ENCODE assay signal across 8 cellular contexts in the genomic region with DNA sequence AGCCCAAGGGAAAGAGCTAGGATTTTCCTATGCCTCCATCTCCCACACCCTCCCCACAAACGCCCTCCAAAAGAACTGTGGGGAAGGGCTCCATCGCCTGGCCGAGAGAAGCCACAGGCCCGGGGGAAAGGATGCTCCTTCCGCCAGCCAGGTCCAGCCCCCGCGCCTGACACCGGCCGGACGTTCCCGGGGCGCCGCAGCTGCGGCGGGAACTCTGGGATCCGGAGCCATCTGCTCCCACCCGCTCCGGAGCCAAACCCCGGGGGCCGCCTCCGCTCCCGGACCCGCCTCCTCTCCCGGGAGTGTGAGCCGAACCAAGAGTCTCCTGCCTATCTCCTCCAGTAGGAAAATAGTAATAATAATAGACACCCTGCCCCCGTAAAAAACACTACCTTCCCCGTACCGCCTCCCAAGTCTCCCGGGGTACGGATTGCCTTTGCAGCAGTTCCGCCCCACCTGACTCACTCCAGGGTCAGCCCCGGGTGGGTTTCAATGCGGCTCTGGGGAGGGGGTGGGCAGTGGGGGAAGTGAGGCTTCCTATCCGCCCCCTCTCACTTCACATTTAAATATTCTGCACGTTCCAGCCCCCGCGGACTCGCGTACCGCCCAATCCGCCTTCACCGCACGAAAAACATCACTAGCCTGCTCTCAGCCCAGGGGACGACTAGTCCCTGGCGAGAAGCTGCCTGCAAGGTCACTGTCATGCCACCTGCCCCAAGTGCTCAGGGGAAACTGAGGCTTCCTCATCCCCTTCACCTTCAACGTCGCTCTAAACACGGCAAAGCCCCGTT. TPM values are rescaled to one million over a fixed set of nuclear protein-coding genes. Genes with fewer than 3 reads are reported as not detected.
DNase-seq lines count a peak whose midpoint lies in the region; ATAC-seq and TF ChIP-seq lines count a peak whose summit lies in the region.

No MANE protein-coding gene starts in this region.

- H3K4me1 Mint-ChIP-seq in activated naive CD8-positive, alpha-beta T cell (ENCODE audit: low read depth), result peaks cover 31% of the 10 kb centered on the region
- H3K4me1 Mint-ChIP-seq in activated naive CD8-positive, alpha-beta T cell treated with anti-CD3 and anti-CD28 coated beads for 36 hours, result peaks cover 27% of the 10 kb centered on the region
- peaks cover 31% of the 10 kb centered on the region for H3K4me1 Mint-ChIP-seq in activated naive CD8-positive, alpha-beta T cell treated with anti-CD3 and anti-CD28 coated beads, Interleukin-2, amount 10 ng/mL, durations not matched to agents 7 days and 5 days
- peaks cover 20% of the 10 kb centered on the region for H3K4me1 Mint-ChIP-seq in CD14-positive monocyte

- H3K36me3 ChIP-seq in thoracic aorta, result no peaks in the 10 kb centered on the region

- intact Hi-C loops in CD14-positive monocyte (cut with micrococcal nuclease), result no loop called here

- H3K27ac Mint-ChIP-seq in activated naive CD8-positive, alpha-beta T cell, result peak overlapping the region; percentile 34
- no peak overlapping the region for H3K27ac Mint-ChIP-seq in activated naive CD8-positive, alpha-beta T cell treated with anti-CD3 and anti-CD28 coated beads for 36 hours
- H3K27ac Mint-ChIP-seq in activated naive CD8-positive, alpha-beta T cell treated with anti-CD3 and anti-CD28 coated beads, Interleukin-2, amount 10 ng/mL, durations not matched to agents 7 days and 5 days, result peak overlapping the region; percentile 54
- H3K27ac Mint-ChIP-seq in CD14-positive monocyte, result peak overlapping the region in 2 of 7 donors; percentile 19 to 25

- no peak for ATAC-seq in activated naive CD8-positive, alpha-beta T cell treated with anti-CD3 and anti-CD28 coated beads, Interleukin-2, amount 10 ng/mL, durations not matched to agents 7 days and 5 days (ENCODE audit: low read depth)
- no peak for ATAC-seq in thoracic aorta (ENCODE audit: insufficient number of reproducible peaks, low FRiP score, low read depth)

- peaks cover 7% of the 10 kb centered on the region for H3K36me3 Mint-ChIP-seq in activated naive CD8-positive, alpha-beta T cell
- H3K36me3 Mint-ChIP-seq in activated naive CD8-positive, alpha-beta T cell treated with anti-CD3 and anti-CD28 coated beads for 36 hours, result peaks cover 7% of the 10 kb centered on the region
- H3K36me3 Mint-ChIP-seq in activated naive CD8-positive, alpha-beta T cell treated with anti-CD3 and anti-CD28 coated beads, Interleukin-2, amount 10 ng/mL, durations not matched to agents 7 days and 5 days, result peaks cover 38% of the 10 kb centered on the region
- peaks cover 45 to 51% of the 10 kb centered on the region in 2 donors for H3K36me3 Mint-ChIP-seq in CD14-positive monocyte

- no peak overlapping the region for H3K4me3 Mint-ChIP-seq in activated naive CD8-positive, alpha-beta T cell
- H3K4me3 Mint-ChIP-seq in activated naive CD8-positive, alpha-beta T cell treated with anti-CD3 and anti-CD28 coated beads for 36 hours, result no peak overlapping the region
- no peak overlapping the region for H3K4me3 Mint-ChIP-seq in activated naive CD8-positive, alpha-beta T cell treated with anti-CD3 and anti-CD28 coated beads, Interleukin-2, amount 10 ng/mL, durations not matched to agents 7 days and 5 days
- H3K4me3 Mint-ChIP-seq in CD14-positive monocyte, result no peak overlapping the region

- POLR2A ChIA-PET in activated naive CD8-positive, alpha-beta T cell treated with anti-CD3 and anti-CD28 coated beads, Interleukin-2, amount 10 ng/mL, durations not matched to agents 7 days and 5 days (lab: Charles Lee), result interaction anchor here (0.6 to 1.0 kb wide), 2 partner anchors 9 to 28 kb away, joined by 3 read pairs; no protein-coding TSS in a partner anchor

- no peaks in the 10 kb centered on the region for H3K27me3 Mint-ChIP-seq in activated naive CD8-positive, alpha-beta T cell
- no peaks in the 10 kb centered on the region for H3K27me3 Mint-ChIP-seq in activated naive CD8-positive, alpha-beta T cell treated with anti-CD3 and anti-CD28 coated beads for 36 hours
- no peaks in the 10 kb centered on the region for H3K27me3 Mint-ChIP-seq in activated naive CD8-positive, alpha-beta T cell treated with anti-CD3 and anti-CD28 coated beads, Interleukin-2, amount 10 ng/mL, durations not matched to agents 7 days and 5 days
- H3K27me3 Mint-ChIP-seq in CD14-positive monocyte (ENCODE audit: low read depth in 3 of 3), result no peaks in the 10 kb centered on the region

- H3K27ac ChIP-seq in thoracic aorta, result no peak overlapping the region

- no peaks in the 10 kb centered on the region for H3K9me3 Mint-ChIP-seq in activated naive CD8-positive, alpha-beta T cell (ENCODE audit: low read depth)
- H3K9me3 Mint-ChIP-seq in activated naive CD8-positive, alpha-beta T cell treated with anti-CD3 and anti-CD28 coated beads for 36 hours, result no peaks in the 10 kb centered on the region
- no peaks in the 10 kb centered on the region for H3K9me3 Mint-ChIP-seq in activated naive CD8-positive, alpha-beta T cell treated with anti-CD3 and anti-CD28 coated beads, Interleukin-2, amount 10 ng/mL, durations not matched to agents 7 days and 5 days
- H3K9me3 Mint-ChIP-seq in CD14-positive monocyte, result no peaks in the 10 kb centered on the region

- peak overlapping the region; percentile 53 for H3K4me3 ChIP-seq in iPS-18c (ENCODE audit: insufficient read depth, low read depth, low read length)
- peak overlapping the region; percentile 38 for H3K4me3 ChIP-seq in thoracic aorta

- H3K9me3 ChIP-seq in iPS-18c (ENCODE audit: control insufficient read depth, insufficient read depth, low read length), result no peaks in the 10 kb centered on the region
- H3K9me3 ChIP-seq in thoracic aorta, result no peaks in the 10 kb centered on the region

- TF ChIP-seq CTCF in thoracic aorta (IDR thresholded peaks at IDR 0.05) (no peak), CD14-positive monocyte (IDR thresholded peaks at IDR 0.05) (no peak)

- H3K4me1 ChIP-seq in thoracic aorta (ENCODE audit: control insufficient read depth in 1 of 2, low read depth in 2 of 2), result peaks cover 28 to 34% of the 10 kb centered on the region in 2 donors

- peaks cover 21% of the 10 kb centered on the region for H3K27me3 ChIP-seq in thoracic aorta (replicated peaks; ENCODE audit: insufficient read depth)

- no peak for DNase-seq in activated naive CD8-positive, alpha-beta T cell treated with anti-CD3 and anti-CD28 coated beads for 36 hours
- no peak for DNase-seq in activated naive CD8-positive, alpha-beta T cell treated with anti-CD3 and anti-CD28 coated beads, Interleukin-2, amount 10 ng/mL, durations not matched to agents 7 days and 5 days
- DNase-seq in thoracic aorta (ENCODE audit: low spot score), result no peak
- no peak for DNase-seq in central memory CD4-positive, alpha-beta T cell
- DNase-seq in CD14-positive monocyte (ENCODE audit: low spot score), result no peak
- DNase-seq in SKM-1 (lab: John Stamatoyannopoulos, UW; ENCODE audit: unreplicated experiment), result no peak

RNA-seq across cellular contexts. Expression of gene AGAP2, which starts 2.4 kb away (rescaled TPM):
- total RNA-seq in activated naive CD8-positive, alpha-beta T cell treated with anti-CD3 and anti-CD28 coated beads for 36 hours, result 10 to 100 TPM; 22.6 to 23.8 TPM
- 10 to 100 TPM; 68.3 to 71.6 TPM for total RNA-seq in activated naive CD8-positive, alpha-beta T cell treated with anti-CD3 and anti-CD28 coated beads, Interleukin-2, amount 10 ng/mL, durations not matched to agents 7 days and 5 days
- total RNA-seq in thoracic aorta, result 1 to 10 TPM; 1.2 to 3.5 TPM
- polyA plus RNA-seq in CD14-positive monocyte, result under 1 TPM; 0.20 to 0.65 TPM

RNA-seq across cellular contexts. Expression of gene TSPAN31, which starts 8.7 kb away (rescaled TPM):
- 1 to 10 TPM; 5.7 TPM for total RNA-seq in activated naive CD8-positive, alpha-beta T cell treated with anti-CD3 and anti-CD28 coated beads for 36 hours
- 10 to 100 TPM; 19.6 to 23.2 TPM for total RNA-seq in activated naive CD8-positive, alpha-beta T cell treated with anti-CD3 and anti-CD28 coated beads, Interleukin-2, amount 10 ng/mL, durations not matched to agents 7 days and 5 days
- 100 to 1,000 TPM in 1 of 2 donors, 10 to 100 TPM in 1; 58.8 to 115 TPM for total RNA-seq in thoracic aorta
- polyA plus RNA-seq in CD14-positive monocyte, result 10 to 100 TPM; 43.0 to 48.1 TPM

RNA-seq across cellular contexts. Expression of gene CDK4, which starts 16.0 kb away (rescaled TPM):
- 100 to 1,000 TPM; 275 to 304 TPM for total RNA-seq in activated naive CD8-positive, alpha-beta T cell treated with anti-CD3 and anti-CD28 coated beads for 36 hours
- 100 to 1,000 TPM in 1 of 2 experiments, 10 to 100 TPM in 1; 98.4 to 100 TPM for total RNA-seq in activated naive CD8-positive, alpha-beta T cell treated with anti-CD3 and anti-CD28 coated beads, Interleukin-2, amount 10 ng/mL, durations not matched to agents 7 days and 5 days
- 10 to 100 TPM; 52.3 to 72.8 TPM for total RNA-seq in thoracic aorta
- 10 to 100 TPM; 27.4 to 38.4 TPM for polyA plus RNA-seq in CD14-positive monocyte

RNA-seq across cellular contexts. Expression of gene MARCHF9, which starts 18.8 kb away (rescaled TPM):
- total RNA-seq in activated naive CD8-positive, alpha-beta T cell treated with anti-CD3 and anti-CD28 coated beads for 36 hours, result 10 to 100 TPM; 18.2 to 19.2 TPM
- 10 to 100 TPM; 37.1 to 38.3 TPM for total RNA-seq in activated naive CD8-positive, alpha-beta T cell treated with anti-CD3 and anti-CD28 coated beads, Interleukin-2, amount 10 ng/mL, durations not matched to agents 7 days and 5 days
- 10 to 100 TPM in 1 of 2 donors, 1 to 10 TPM in 1; 8.8 to 11.2 TPM for total RNA-seq in thoracic aorta
- polyA plus RNA-seq in CD14-positive monocyte, result under 1 TPM; 0.14 to 0.23 TPM

RNA-seq across cellular contexts. Expression of gene CYP27B1, which starts 30.7 kb away (rescaled TPM):
- 10 to 100 TPM in 1 of 2 experiments, 1 to 10 TPM in 1; 9.6 to 12.0 TPM for total RNA-seq in activated naive CD8-positive, alpha-beta T cell treated with anti-CD3 and anti-CD28 coated beads for 36 hours
- 1 to 10 TPM; 2.4 to 2.6 TPM for total RNA-seq in activated naive CD8-positive, alpha-beta T cell treated with anti-CD3 and anti-CD28 coated beads, Interleukin-2, amount 10 ng/mL, durations not matched to agents 7 days and 5 days
- 1 to 10 TPM in 1 of 2 donors, under 1 TPM in 1; 0.81 to 2.2 TPM for total RNA-seq in thoracic aorta
- not detected for polyA plus RNA-seq in CD14-positive monocyte

Comparison
In these comparisons a context has a peak if more than half of its experiments do, and no peak if none do; other contexts are left out.
1. RNA of gene AGAP2, which starts 2.4 kb away (total RNA-seq): 68.3 to 71.6 TPM in activated naive CD8-positive, alpha-beta T cell treated with anti-CD3 and anti-CD28 coated beads, Interleukin-2, amount 10 ng/mL, durations not matched to agents 7 days and 5 days and 22.6 to 23.8 TPM in activated naive CD8-positive, alpha-beta T cell treated with anti-CD3 and anti-CD28 coated beads for 36 hours; 1.2 to 3.5 TPM in thoracic aorta; every median in the first group is over 4 times any median in the second.